ENCODE assay signal across 8 cellular contexts in genomic region chr4:7828011-7828720, GRCh38.
DNase-seq lines count a peak whose midpoint lies in the region; FAIRE-seq and TF ChIP-seq lines count a peak whose summit lies in the region.

No MANE protein-coding gene starts in this region.

- no peak overlapping the region for H2AFZ ChIP-seq in neuronal stem cell (ENCODE audit: low read length)

- no peak overlapping the region for H3K14ac ChIP-seq in neuronal stem cell (ENCODE audit: low read length)

- H4K8ac ChIP-seq in neuronal stem cell (ENCODE audit: low read depth, low read length) = no peak overlapping the region

- H3K36me3 ChIP-seq in esophagus (ENCODE audit: control insufficient read depth in 2 of 2, insufficient read depth in 2 of 2, low read length in 1 of 2) (peaks cover 0 to 2% of the 10 kb centered on the region in 2 donors), neutrophil (peaks cover 5% of the 10 kb centered on the region), tibial artery (no peaks in the 10 kb centered on the region), neuronal stem cell (replicated peaks in 1 of 2; ENCODE audit: control insufficient read depth in 2 of 2, insufficient read depth in 2 of 2, low read length in 2 of 2) (peaks cover 0 to 3% of the 10 kb centered on the region in 2 donors)

- no peak overlapping the region for H3K4me2 ChIP-seq in neuronal stem cell (ENCODE audit: insufficient read depth, low read length, poor library complexity, severe bottlenecking)

- no peak overlapping the region for H3K18ac ChIP-seq in neuronal stem cell (ENCODE audit: low read length)

- H3K4me3 ChIP-seq in esophagus (ENCODE audit: low read depth in 1 of 2, low read length in 2 of 2) (no peak overlapping the region), neutrophil (ENCODE audit: low read depth in 1 of 2, low read length in 1 of 2) (no peak overlapping the region), tibial artery (no peak overlapping the region), neuronal stem cell (ENCODE audit: low read length in 2 of 2) (no peak overlapping the region)

- H3K9me3 ChIP-seq in esophagus (ENCODE audit: control insufficient read depth in 2 of 2, insufficient read depth in 1 of 2, low read depth in 1 of 2, low read length in 1 of 2) (no peaks in the 10 kb centered on the region), neutrophil (no peaks in the 10 kb centered on the region), tibial artery (no peaks in the 10 kb centered on the region), neuronal stem cell (replicated peaks in 1 of 2; ENCODE audit: control insufficient read depth in 2 of 2, insufficient read depth in 1 of 2, low read depth in 1 of 2, low read length in 2 of 2) (no peaks in the 10 kb centered on the region)

- H2BK120ac ChIP-seq in neuronal stem cell (ENCODE audit: low read depth, low read length) = no peak overlapping the region

- H3K4ac ChIP-seq in neuronal stem cell (ENCODE audit: low read length) = no peak overlapping the region

- no peak overlapping the region for H2BK5ac ChIP-seq in neuronal stem cell (ENCODE audit: low read length)

- H2AK5ac ChIP-seq in neuronal stem cell (ENCODE audit: low read depth, low read length) = no peak overlapping the region

- H3K27ac ChIP-seq in esophagus (ENCODE audit: low read depth in 2 of 2, low read length in 1 of 2) (peak overlapping the region; percentile 79 to 87), neutrophil (peak overlapping the region; percentile 70), tibial artery (peak overlapping the region; percentile 68 to 69), neuronal stem cell (replicated peaks; ENCODE audit: low read length) (no peak overlapping the region)

- intact Hi-C loops in tibial artery (cut with DNase I; ENCODE audit: low total_unique reads) = no loop called here

- peak; percentile 66 for DNase-seq in Caki2 (ENCODE audit: low read depth)
- DNase-seq in NCI-H2107 treated with DMSO at 0.1 percent for 48 hours (lab: John Stamatoyannopoulos, UW; ENCODE audit: unreplicated experiment) = peak; percentile 54
- DNase-seq in activated CD8-positive, alpha-beta memory T cell treated with anti-CD3 and anti-CD28 coated beads, Interleukin-2, amount 50 U/mL, for 1 hour (ENCODE audit: extremely low read depth) = peak; percentile 30
- peak; percentile 84 for DNase-seq in tibial artery
- DNase-seq in frontal cortex (ENCODE audit: low spot score in 2 of 2) = no peak
- no peak for DNase-seq in neuronal stem cell (ENCODE audit: low spot score)

- H3K27me3 ChIP-seq in esophagus (ENCODE audit: control insufficient read depth in 1 of 2, insufficient read depth in 2 of 2, low read length in 2 of 2) (no peaks in the 10 kb centered on the region), neutrophil (no peaks in the 10 kb centered on the region), tibial artery (no peaks in the 10 kb centered on the region), neuronal stem cell (ENCODE audit: control insufficient read depth in 3 of 3, insufficient read depth in 3 of 3, low read depth in 1 of 3, low read length in 3 of 3) (no peaks in the 10 kb centered on the region)

- no peak for FAIRE-seq in frontal cortex (lab: Jason Lieb, UNC)

- 49 to 61% methylated on average over 13 of the region's 13 CpGs for WGBS in esophagus, 2 donors
- WGBS in neuronal stem cell (ENCODE audit: extremely low coverage in 2 of 2, insufficient read length in 2 of 2, insufficient replicate concordance in 1 of 2), 2 donors = no CpG with 5 or more reads among the region's 13 CpGs

- no peak overlapping the region for H4K91ac ChIP-seq in neuronal stem cell (ENCODE audit: low read depth, low read length, poor library complexity)

- H3K9ac ChIP-seq in neuronal stem cell (ENCODE audit: low read depth, low read length, poor library complexity) = no peak overlapping the region

- in situ Hi-C loops in Caki2 (cut with HindIII; ENCODE audit: low pct_unique_long_range_greater_than_20kb, low sequenced_read_pairs) = no loop called here

- no peaks in the 10 kb centered on the region for H3K79me1 ChIP-seq in neuronal stem cell (ENCODE audit: low read depth, low read length)

- H3K4me1 ChIP-seq in esophagus (ENCODE audit: control insufficient read depth in 2 of 2, insufficient read depth in 2 of 2, low read length in 1 of 2) = no peaks in the 10 kb centered on the region
- peaks cover 7 to 18% of the 10 kb centered on the region in 2 experiments for H3K4me1 ChIP-seq in neutrophil (ENCODE audit: control insufficient read depth in 1 of 2, insufficient read depth in 1 of 2, low read depth in 1 of 2, low read length in 1 of 2)
- H3K4me1 ChIP-seq in tibial artery = peaks cover 0 to 57% (median 29%) of the 10 kb centered on the region in 4 donors
- H3K4me1 ChIP-seq in neuronal stem cell (ENCODE audit: control insufficient read depth in 2 of 2, insufficient read depth in 1 of 2, low read depth in 1 of 2, low read length in 2 of 2) = peaks cover 3 to 8% of the 10 kb centered on the region in 2 donors

- TF ChIP-seq CTCF in neutrophil (IDR thresholded peaks at IDR 0.05) (no peak), tibial artery (IDR thresholded peaks at IDR 0.05) (no peak)

- no peak overlapping the region for H2BK12ac ChIP-seq in neuronal stem cell (ENCODE audit: low read length)

- H3K23ac ChIP-seq in neuronal stem cell (ENCODE audit: low read depth, low read length, poor library complexity) = no peak overlapping the region

- no peak overlapping the region for H2BK15ac ChIP-seq in neuronal stem cell (ENCODE audit: low read length)

Comparison
In these comparisons a context has a peak if more than half of its experiments do, and no peak if none do; other contexts are left out.
1. DNase-seq: peak in Caki2 (single experiment), NCI-H2107 treated with DMSO at 0.1 percent for 48 hours (single experiment), activated CD8-positive, alpha-beta memory T cell treated with anti-CD3 and anti-CD28 coated beads, Interleukin-2, amount 50 U/mL, for 1 hour (single experiment) and tibial artery (2 of 2); none in frontal cortex (0 of 2) and neuronal stem cell (single experiment).